In the genomic region with DNA sequence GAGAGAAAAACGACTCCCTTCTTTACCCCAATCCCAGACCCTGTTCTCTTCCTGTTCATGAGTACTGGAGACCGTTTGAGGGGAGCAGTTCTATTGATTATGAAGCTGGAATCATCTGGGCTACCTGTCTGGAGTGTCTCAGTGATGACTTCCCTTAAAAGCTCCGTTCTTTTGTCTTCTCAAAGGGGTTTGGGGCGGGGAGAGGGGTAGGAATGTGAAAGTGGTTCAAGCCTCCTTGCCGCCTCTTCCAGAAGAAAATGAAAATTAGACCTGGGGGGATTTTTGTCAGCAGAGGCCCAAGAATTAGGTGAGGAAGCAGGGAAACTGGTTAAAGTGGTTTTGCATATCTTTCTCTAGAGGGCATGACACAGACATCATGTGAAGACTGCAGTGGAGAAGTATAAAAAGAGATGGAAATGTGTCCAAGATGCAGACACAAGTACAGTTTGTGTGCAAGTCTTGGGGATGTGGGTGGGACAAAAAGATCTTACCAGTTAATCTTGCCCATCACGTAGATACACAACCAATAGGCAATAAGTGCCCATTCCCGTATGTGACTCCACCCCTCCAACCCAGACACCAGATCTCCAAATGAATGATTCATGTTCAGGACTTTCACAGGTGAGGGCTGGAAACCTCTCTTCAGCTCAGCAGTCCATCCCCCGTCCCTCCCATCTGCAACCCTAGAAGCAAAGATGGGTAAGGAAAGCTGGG, we compare ENCODE assay signal across 8 cellular contexts. TPM values are rescaled to one million over a fixed set of nuclear protein-coding genes. Genes with fewer than 3 reads are reported as not detected.
DNase-seq lines count a peak whose midpoint lies in the region; ATAC-seq, FAIRE-seq and TF ChIP-seq lines count a peak whose summit lies in the region.

No MANE protein-coding gene starts in this region.

- H3K4me1 ChIP-seq in heart left ventricle (peaks cover 0 to 44% (median 35%) of the 10 kb centered on the region in 12 donors), neuron (ENCODE audit: insufficient read depth, low read length) (peaks cover 16% of the 10 kb centered on the region)

- DNase-seq in heart left ventricle = no peak
- no peak for DNase-seq in left ventricle myocardium superior
- peak; percentile 35 for DNase-seq in RCC 7860 (ENCODE audit: low spot score)
- peak; percentile 94 for DNase-seq in epithelial cell of esophagus (ENCODE audit: low read depth)
- no peak for DNase-seq in NCI-H2081 (lab: John Stamatoyannopoulos, UW)
- no peak for DNase-seq in effector memory CD8-positive, alpha-beta T cell
- DNase-seq in WERI-Rb-1 = no peak

- no peaks in the 10 kb centered on the region for H3K36me3 Mint-ChIP-seq in effector memory CD8-positive, alpha-beta T cell (ENCODE audit: insufficient read depth)

- H2AFZ ChIP-seq in neuron (ENCODE audit: low read depth, low read length) = no peak overlapping the region

- TF ChIP-seq CTCF in heart left ventricle (IDR thresholded peaks at IDR 0.05) (no peak), epithelial cell of esophagus (IDR thresholded peaks at IDR 0.05; ENCODE audit: insufficient read depth, low read depth, low read length, missing control alignments) (peak; percentile 12), WERI-Rb-1 (IDR thresholded peaks at IDR 0.05; ENCODE audit: low read depth, low read length) (no peak)

- H3K4me1 Mint-ChIP-seq in effector memory CD8-positive, alpha-beta T cell (ENCODE audit: low read depth in 2 of 2) = peaks cover 11 to 16% of the 10 kb centered on the region in 2 donors

- FAIRE-seq in RCC 7860 (lab: Jason Lieb, UNC) = peak; percentile 35

- H3K27me3 Mint-ChIP-seq in effector memory CD8-positive, alpha-beta T cell = peaks cover 0 to 17% of the 10 kb centered on the region in 2 donors

- TF ChIP-seq POLR2A in heart left ventricle (IDR thresholded peaks at IDR 0.05) = no peak

- H3K9me3 ChIP-seq in heart left ventricle = no peaks in the 10 kb centered on the region
- no peaks in the 10 kb centered on the region for H3K9me3 ChIP-seq in neuron (ENCODE audit: low read length)
- no peaks in the 10 kb centered on the region for H3K9me3 ChIP-seq in WERI-Rb-1 (ENCODE audit: severe bottlenecking)

- peak overlapping the region in 1 of 2 donors; percentile 52 for H3K27ac Mint-ChIP-seq in effector memory CD8-positive, alpha-beta T cell

- H3K36me3 ChIP-seq in heart left ventricle (peaks cover 0 to 16% (median 0%) of the 10 kb centered on the region in 9 donors), neuron (ENCODE audit: insufficient read depth, low read length) (no peaks in the 10 kb centered on the region), WERI-Rb-1 (no peaks in the 10 kb centered on the region)

- 26 to 40% (median 31%) methylated on average over 8 of the region's 8 CpGs for WGBS in heart left ventricle, 4 donors

- H3K4me3 ChIP-seq in heart left ventricle = peak overlapping the region; percentile 22 to 73 (median 55)
- peak overlapping the region; percentile 72 for H3K4me3 ChIP-seq in epithelial cell of esophagus (ENCODE audit: low read length)
- peak overlapping the region; percentile 30 for H3K4me3 ChIP-seq in neuron (ENCODE audit: low read length)
- no peak overlapping the region for H3K4me3 ChIP-seq in WERI-Rb-1 (ENCODE audit: low read depth, low read length)

- H3K27me3 ChIP-seq in heart left ventricle = no peaks in the 10 kb centered on the region
- no peaks in the 10 kb centered on the region for H3K27me3 ChIP-seq in neuron (ENCODE audit: insufficient read depth, low read length)
- no peaks in the 10 kb centered on the region for H3K27me3 ChIP-seq in WERI-Rb-1 (ENCODE audit: insufficient read depth, low read depth, severe bottlenecking)

- H3K9me3 Mint-ChIP-seq in effector memory CD8-positive, alpha-beta T cell = no peaks in the 10 kb centered on the region

- intact Hi-C loops in heart left ventricle (cut with DNase I) (loop anchor here in 1 of 10 donors (5.0 kb wide), 1 partner anchor 40 kb away; a partner anchor contains a TSS), left ventricle myocardium superior (cut with micrococcal nuclease) (no loop called here)

- no peak for ATAC-seq in heart left ventricle
- no peak for ATAC-seq in left ventricle myocardium superior
- no peak for ATAC-seq in effector memory CD8-positive, alpha-beta T cell (replicated peaks)

- H3K4me3 Mint-ChIP-seq in effector memory CD8-positive, alpha-beta T cell = no peak overlapping the region

- peak overlapping the region in 9 of 12 donors; percentile 10 to 88 (median 59) for H3K27ac ChIP-seq in heart left ventricle
- H3K27ac ChIP-seq in WERI-Rb-1 = no peak overlapping the region

RNA-seq across cellular contexts. Expression of a gene that starts 0.5 kb away (rescaled TPM):
- 1 to 10 TPM; 1.9 to 4.5 (median 2.6) TPM for total RNA-seq in heart left ventricle
- polyA plus RNA-seq in heart left ventricle = 1 to 10 TPM; 1.6 TPM
- total RNA-seq in left ventricle myocardium superior = 2.5 TPM

RNA-seq across cellular contexts. Expression of a gene that starts 9.5 kb away (rescaled TPM):
- total RNA-seq in heart left ventricle (10 to 100 TPM; 10.2 to 32.7 (median 23.7) TPM), left ventricle myocardium superior (27.4 TPM)
- 10 to 100 TPM; 13.1 to 21.3 TPM for polyA plus RNA-seq in heart left ventricle

RNA-seq across cellular contexts. Expression of a gene that starts 19.5 kb away (rescaled TPM):
- total RNA-seq in heart left ventricle (1 to 10 TPM in 1 of 9 donors, under 1 TPM in 8; 0.20 to 1.4 (median 0.43) TPM), left ventricle myocardium superior (0.22 TPM)
- polyA plus RNA-seq in heart left ventricle = under 1 TPM; 0.30 to 0.32 TPM

RNA-seq across cellular contexts. Expression of a gene that starts 37.8 kb away (rescaled TPM):
- 10 to 100 TPM; 12.5 to 39.4 (median 14.0) TPM for total RNA-seq in heart left ventricle
- 10 to 100 TPM; 16.2 to 40.7 TPM for polyA plus RNA-seq in heart left ventricle
- total RNA-seq in left ventricle myocardium superior = 16.7 TPM

Comparison
In these comparisons a context has a peak if more than half of its experiments do, and no peak if none do; other contexts are left out.
1. DNase-seq: peak in RCC 7860 (single experiment) and epithelial cell of esophagus (single experiment); none in heart left ventricle (0 of 5), left ventricle myocardium superior (single experiment), NCI-H2081 (0 of 2), effector memory CD8-positive, alpha-beta T cell (0 of 3) and WERI-Rb-1 (single experiment).